21 cellular contexts compared by ENCODE assay signal in the genomic region with DNA sequence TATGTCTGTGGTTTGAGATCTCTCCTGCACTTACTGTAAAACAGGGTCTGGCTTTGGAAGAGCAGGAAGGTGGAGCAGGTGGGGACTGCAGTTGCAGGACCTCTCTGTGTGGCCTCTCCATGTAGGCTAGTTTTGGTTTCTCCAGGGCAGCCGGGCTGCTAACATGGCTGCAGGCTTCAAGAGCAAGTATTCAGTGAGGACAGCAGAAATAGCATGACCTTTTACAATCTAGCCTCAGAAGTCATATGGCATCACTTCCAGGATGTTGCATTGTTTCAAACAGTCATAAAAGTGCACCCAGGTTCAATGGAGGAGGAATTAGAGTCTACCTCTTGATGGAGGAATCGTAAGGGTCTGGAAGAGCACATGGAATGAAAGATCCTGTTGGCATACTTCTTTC.
"Had no signal": no experiment of that assay in that cellular context is flagged by ENCODE, and none has a peak within 500 bp of the region (broad histone marks: within the 10 kb centered on the region; RNA-seq: fewer than 3 reads in every experiment).

No MANE protein-coding gene starts in this region.

- H3K27me3 Mint-ChIP-seq: effector memory CD8-positive, alpha-beta T cell had no signal

- H3K9me3 Mint-ChIP-seq: effector memory CD8-positive, alpha-beta T cell; stimulated activated effector memory CD8-positive, alpha-beta T cell treated with anti-CD3 and anti-CD28 coated beads, Interleukin-12 subunit alpha, Interleukin-12 subunit beta, amount 100 ng/mL, for 72 hours had no signal

- H3K9ac ChIP-seq: parathyroid adenoma had no signal

- H3K36me3 Mint-ChIP-seq: natural killer cell; stimulated activated effector memory CD8-positive, alpha-beta T cell treated with anti-CD3 and anti-CD28 coated beads, Interleukin-12 subunit alpha, Interleukin-12 subunit beta, amount 100 ng/mL, for 72 hours had no signal

- H3K79me2 ChIP-seq: hepatocyte, parathyroid adenoma had no signal

- H3K27me3 ChIP-seq: gastroesophageal sphincter, heart left ventricle, hepatocyte, left lung, neutrophil, right atrium auricular region, sigmoid colon, stomach, thyroid gland had no signal

- H3K27ac Mint-ChIP-seq: effector memory CD8-positive, alpha-beta T cell; natural killer cell; stimulated activated effector memory CD8-positive, alpha-beta T cell treated with anti-CD3 and anti-CD28 coated beads, Interleukin-12 subunit alpha, Interleukin-12 subunit beta, amount 100 ng/mL, for 72 hours had no signal

- ATAC-seq: effector memory CD8-positive, alpha-beta T cell; gastroesophageal sphincter; left lung; natural killer cell; stimulated activated effector memory CD8-positive, alpha-beta T cell treated with anti-CD3 and anti-CD28 coated beads, Interleukin-12 subunit alpha, Interleukin-12 subunit beta, amount 100 ng/mL, for 72 hours had no signal

- H3K4me2 ChIP-seq: hepatocyte had no signal

- H3K27ac ChIP-seq: gastroesophageal sphincter, heart left ventricle, hepatocyte, left lung, neutrophil, parathyroid adenoma, prostate gland, right atrium auricular region, sigmoid colon, stomach, thyroid gland had no signal

- H3K9me3 ChIP-seq: gastroesophageal sphincter, neutrophil, prostate gland, right atrium auricular region, sigmoid colon, thyroid gland had no signal

- H3K4me1 ChIP-seq: gastroesophageal sphincter, left lung, parathyroid adenoma, prostate gland, right atrium auricular region, sigmoid colon, stomach, thyroid gland had no signal

- H3K4me3 Mint-ChIP-seq: effector memory CD8-positive, alpha-beta T cell; natural killer cell; stimulated activated effector memory CD8-positive, alpha-beta T cell treated with anti-CD3 and anti-CD28 coated beads, Interleukin-12 subunit alpha, Interleukin-12 subunit beta, amount 100 ng/mL, for 72 hours had no signal

- H3K4me1 Mint-ChIP-seq: natural killer cell; stimulated activated effector memory CD8-positive, alpha-beta T cell treated with anti-CD3 and anti-CD28 coated beads, Interleukin-12 subunit alpha, Interleukin-12 subunit beta, amount 100 ng/mL, for 72 hours had no signal

- DNase-seq: cerebellar nuclear complex; cortex of kidney; effector memory CD8-positive, alpha-beta T cell; foreskin fibroblast; heart left ventricle; left cardiac atrium; left lung; natural killer cell; sigmoid colon; stimulated activated CD4-positive, alpha-beta T cell treated with anti-CD3 and anti-CD28 coated beads, Interleukin-2, amount 100 ng/mL, for 24 hours; stimulated activated CD4-positive, alpha-beta T cell treated with anti-CD3 and anti-CD28 coated beads, Interleukin-4, amount 100 ng/mL, for 24 hours; stimulated activated naive CD4-positive, alpha-beta T cell treated with Interleukin-2 at 50 U/mL for 16 hours; stomach; thyroid gland had no signal

- H3K4me3 ChIP-seq: gastroesophageal sphincter, heart left ventricle, hepatocyte, left lung, prostate gland, right atrium auricular region, sigmoid colon, stomach, thyroid gland had no signal

- H3K36me3 ChIP-seq: gastroesophageal sphincter, heart left ventricle, left lung, neutrophil, prostate gland, right atrium auricular region, sigmoid colon, stomach, thyroid gland had no signal

- H2AFZ ChIP-seq: hepatocyte, parathyroid adenoma had no signal
